Comparison of ENCODE assay signal across 9 cellular contexts in the genomic region with DNA sequence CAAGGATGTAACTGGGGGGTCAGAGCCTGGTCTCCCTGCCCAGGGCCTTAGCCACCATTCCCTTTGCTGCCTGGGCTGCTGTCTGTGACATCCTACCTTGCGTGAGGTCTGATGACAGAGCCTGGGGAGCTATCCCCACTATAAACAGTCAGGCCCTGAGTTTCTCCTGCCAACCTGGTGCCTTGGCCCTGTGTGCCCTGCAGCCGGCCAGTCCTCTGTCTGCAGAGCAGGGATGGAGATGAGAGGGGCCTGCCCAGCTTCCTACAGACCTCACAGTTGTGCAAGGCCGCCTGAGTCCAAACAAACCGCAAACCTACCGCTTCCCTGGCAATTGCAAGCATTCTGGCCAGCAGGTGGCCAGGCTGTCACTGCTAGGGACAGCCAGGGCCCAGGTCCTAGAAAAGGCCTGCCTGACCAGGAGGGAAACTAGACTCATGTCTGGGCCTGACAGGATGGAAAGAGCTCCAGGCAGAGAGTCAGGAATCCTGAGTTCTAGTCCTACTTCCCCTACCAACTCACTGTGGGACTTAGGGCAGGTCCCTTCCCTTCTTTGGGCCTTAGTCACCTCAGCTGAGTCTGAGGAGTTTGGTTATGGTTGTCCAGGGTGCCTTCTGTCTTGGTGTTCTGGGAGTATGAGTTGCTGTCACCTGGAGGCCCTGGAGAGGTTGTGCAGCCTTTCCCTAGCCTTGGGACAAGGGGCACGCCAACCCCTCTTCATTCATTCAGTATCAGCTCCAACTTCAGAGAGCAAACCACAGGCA.
DNase-seq lines count a peak whose midpoint lies in the region; ATAC-seq and TF ChIP-seq lines count a peak whose summit lies in the region.
"Had no signal": no experiment of that assay in that cellular context is flagged by ENCODE, and none has a peak within 500 bp of the region (broad histone marks: within the 10 kb centered on the region; RNA-seq: fewer than 3 reads in every experiment).

No MANE protein-coding gene starts in this region.

- no peak overlapping the region for H3K4me3 ChIP-seq in HFF-Myc (replicated peaks; ENCODE audit: low read depth, low read length)
- no peak overlapping the region for H3K4me3 ChIP-seq in left ventricle myocardium inferior
- H3K4me3 ChIP-seq in testis, result no peak overlapping the region
- no peak overlapping the region for H3K4me3 ChIP-seq in vagina

- no peaks in the 10 kb centered on the region for H3K27me3 Mint-ChIP-seq in activated CD4-positive, alpha-beta memory T cell treated with anti-CD3 and anti-CD28 coated beads, Interleukin-2, amount 10 ng/mL, durations not matched to agents 7 days and 5 days

- H3K27ac Mint-ChIP-seq in activated CD4-positive, alpha-beta memory T cell treated with anti-CD3 and anti-CD28 coated beads, Interleukin-2, amount 10 ng/mL, durations not matched to agents 7 days and 5 days, result no peak overlapping the region

- no peaks in the 10 kb centered on the region for H3K36me3 Mint-ChIP-seq in activated CD4-positive, alpha-beta memory T cell treated with anti-CD3 and anti-CD28 coated beads, Interleukin-2, amount 10 ng/mL, durations not matched to agents 7 days and 5 days (ENCODE audit: low read depth)

- intact Hi-C loops in left ventricle myocardium inferior (cut with micrococcal nuclease), result no loop called here
- intact Hi-C loops in testis (cut with DNase I; ENCODE audit: low total_unique reads), result no loop called here
- intact Hi-C loops in vagina (cut with DNase I), result no loop called here

- H3K9me3 Mint-ChIP-seq in activated CD4-positive, alpha-beta memory T cell treated with anti-CD3 and anti-CD28 coated beads, Interleukin-2, amount 10 ng/mL, durations not matched to agents 7 days and 5 days, result no peaks in the 10 kb centered on the region

- H3K4me1 ChIP-seq in left ventricle myocardium inferior (no peaks in the 10 kb centered on the region), testis (peaks cover 4% of the 10 kb centered on the region), vagina (peaks cover 5% of the 10 kb centered on the region)

- POLR2A ChIA-PET in activated CD4-positive, alpha-beta memory T cell treated with anti-CD3 and anti-CD28 coated beads, Interleukin-2, amount 10 ng/mL, durations not matched to agents 7 days and 5 days (lab: Charles Lee), result no interaction called here

- no peaks in the 10 kb centered on the region for H3K4me1 Mint-ChIP-seq in activated CD4-positive, alpha-beta memory T cell treated with anti-CD3 and anti-CD28 coated beads, Interleukin-2, amount 10 ng/mL, durations not matched to agents 7 days and 5 days

- no peak for TF ChIP-seq POLR2A in testis (IDR thresholded peaks at IDR 0.05)
- no peak for TF ChIP-seq POLR2A in vagina (IDR thresholded peaks at IDR 0.05)

- no peak overlapping the region for H3K4me3 Mint-ChIP-seq in activated CD4-positive, alpha-beta memory T cell treated with anti-CD3 and anti-CD28 coated beads, Interleukin-2, amount 10 ng/mL, durations not matched to agents 7 days and 5 days

- ATAC-seq in HG02642 (IDR thresholded peaks at IDR 0.05; ENCODE audit: poor library complexity, unreplicated experiment), result no peak

- H3K27me3 ChIP-seq in left ventricle myocardium inferior (ENCODE audit: low read depth) (no peaks in the 10 kb centered on the region), testis (no peaks in the 10 kb centered on the region), vagina (no peaks in the 10 kb centered on the region)

- H3K27ac ChIP-seq in left ventricle myocardium inferior (replicated peaks) (peak overlapping the region; percentile 11), testis (no peak overlapping the region), vagina (no peak overlapping the region)

- no peaks in the 10 kb centered on the region for H3K36me3 ChIP-seq in left ventricle myocardium inferior
- H3K36me3 ChIP-seq in testis (ENCODE audit: low read depth, missing control alignments), result no peaks in the 10 kb centered on the region
- no peaks in the 10 kb centered on the region for H3K36me3 ChIP-seq in vagina

- 78 to 90% methylated on average over 2 to 6 of the region's 6 CpGs for WGBS in testis, 2 donors

- H3K9me3 ChIP-seq in left ventricle myocardium inferior (replicated peaks), result no peaks in the 10 kb centered on the region
- H3K9me3 ChIP-seq in testis, result no peaks in the 10 kb centered on the region
- no peaks in the 10 kb centered on the region for H3K9me3 ChIP-seq in vagina

- TF ChIP-seq CTCF in HFF-Myc (IDR thresholded peaks at IDR 0.05; ENCODE audit: low read depth, low read length, missing control alignments), result peak; percentile 28
- peak; percentile 63 for TF ChIP-seq CTCF in left ventricle myocardium inferior (IDR thresholded peaks at IDR 0.05; ENCODE audit: borderline replicate concordance)
- peak in 2 of 3 experiments; percentile 12 to 31 for TF ChIP-seq CTCF in testis (IDR thresholded peaks at IDR 0.05)
- TF ChIP-seq CTCF in vagina (IDR thresholded peaks at IDR 0.05), result no peak

- CTCF ChIA-PET in activated CD4-positive, alpha-beta memory T cell treated with anti-CD3 and anti-CD28 coated beads, Interleukin-2, amount 10 ng/mL, durations not matched to agents 7 days and 5 days (lab: Charles Lee), result no interaction called here

- DNase-seq in HFF-Myc (ENCODE audit: extremely low read depth, low read depth) (no peak), SKM-1 (lab: John Stamatoyannopoulos, UW; ENCODE audit: unreplicated experiment) (peak; percentile 50), left ventricle myocardium inferior (no peak), testis (peak; percentile 40), vagina (ENCODE audit: extremely low spot score in 2 of 2) (no peak), GM03348 (ENCODE audit: low spot score) (no peak)
- DNase-seq in activated CD4-positive, alpha-beta memory T cell treated with anti-CD3 and anti-CD28 coated beads, Interleukin-2, amount 10 ng/mL, durations not matched to agents 7 days and 5 days, result no peak
- DNase-seq: amniotic stem cell had no signal

Comparison
In these comparisons a context has a peak if more than half of its experiments do, and no peak if none do; other contexts are left out.
1. DNase-seq: peak in SKM-1 (single experiment) and testis (single experiment); none in HFF-Myc (single experiment), left ventricle myocardium inferior (single experiment), vagina (0 of 2), GM03348 (single experiment) and activated CD4-positive, alpha-beta memory T cell treated with anti-CD3 and anti-CD28 coated beads, Interleukin-2, amount 10 ng/mL, durations not matched to agents 7 days and 5 days (single experiment).
2. CTCF ChIP-seq: peak in HFF-Myc (single experiment), left ventricle myocardium inferior (single experiment) and testis (2 of 3); none in vagina (0 of 3).